Comparison of ENCODE assay signal across 1 cellular context in the genomic region with DNA sequence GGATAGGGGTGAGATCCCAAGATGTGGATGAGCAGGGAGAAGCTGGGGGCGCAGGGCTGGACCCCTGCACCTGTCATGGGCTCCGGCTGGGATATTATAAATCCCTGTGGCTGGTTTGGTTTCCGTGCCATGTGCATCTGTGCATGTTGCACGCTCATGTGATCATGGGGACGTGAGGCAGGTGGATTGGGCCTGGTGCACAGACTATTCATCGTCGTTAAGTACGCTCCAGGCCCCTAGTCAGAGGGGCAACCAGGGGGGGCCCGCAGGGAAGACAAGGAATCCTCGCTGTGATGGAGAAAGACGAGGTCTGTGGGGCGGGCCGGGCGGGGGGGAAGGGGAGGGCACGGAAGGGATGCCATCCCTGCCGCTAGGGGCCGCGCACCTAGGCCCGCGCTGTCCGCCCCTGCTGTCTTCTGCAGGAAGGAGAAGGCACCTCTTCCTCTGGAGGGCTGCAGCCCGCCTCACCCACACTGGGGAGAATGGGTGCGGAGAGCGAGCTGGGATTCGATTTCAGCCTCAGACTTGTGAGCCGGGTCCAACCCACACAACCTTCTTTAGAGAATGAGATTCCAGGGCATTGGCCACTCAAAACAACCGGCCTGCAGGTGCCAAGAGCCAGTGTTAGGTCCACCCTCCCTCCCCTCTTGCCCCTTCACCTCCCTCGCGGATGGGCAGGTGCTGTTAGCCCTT.
TF ChIP-seq lines count a peak whose summit lies in the region.

No MANE protein-coding gene starts in this region.

TF ChIP-seq in A549, 52 proteins besides CTCF, POLR2A, EP300 and RAD21 (continued from another document):
- TF ChIP-seq, protein P1, sequence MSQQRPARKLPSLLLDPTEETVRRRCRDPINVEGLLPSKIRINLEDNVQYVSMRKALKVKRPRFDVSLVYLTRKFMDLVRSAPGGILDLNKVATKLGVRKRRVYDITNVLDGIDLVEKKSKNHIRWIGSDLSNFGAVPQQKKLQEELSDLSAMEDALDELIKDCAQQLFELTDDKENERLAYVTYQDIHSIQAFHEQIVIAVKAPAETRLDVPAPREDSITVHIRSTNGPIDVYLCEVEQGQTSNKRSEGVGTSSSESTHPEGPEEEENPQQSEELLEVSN (IDR thresholded peaks at IDR 0.05; ENCODE audit: borderline replicate concordance, low read depth) = no peak
- TF ChIP-seq CBX2 (IDR thresholded peaks at IDR 0.05; ENCODE audit: borderline replicate concordance, low read depth) = no peak
- TF ChIP-seq GATA3 (IDR thresholded peaks at IDR 0.05; ENCODE audit: borderline replicate concordance) = no peak
- TF ChIP-seq, protein P2, sequence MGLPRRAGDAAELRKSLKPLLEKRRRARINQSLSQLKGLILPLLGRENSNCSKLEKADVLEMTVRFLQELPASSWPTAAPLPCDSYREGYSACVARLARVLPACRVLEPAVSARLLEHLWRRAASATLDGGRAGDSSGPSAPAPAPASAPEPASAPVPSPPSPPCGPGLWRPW (IDR thresholded peaks at IDR 0.05) = no peak
- TF ChIP-seq EHMT2 (IDR thresholded peaks at IDR 0.05; ENCODE audit: low read depth) = no peak
- TF ChIP-seq, protein P3, sequence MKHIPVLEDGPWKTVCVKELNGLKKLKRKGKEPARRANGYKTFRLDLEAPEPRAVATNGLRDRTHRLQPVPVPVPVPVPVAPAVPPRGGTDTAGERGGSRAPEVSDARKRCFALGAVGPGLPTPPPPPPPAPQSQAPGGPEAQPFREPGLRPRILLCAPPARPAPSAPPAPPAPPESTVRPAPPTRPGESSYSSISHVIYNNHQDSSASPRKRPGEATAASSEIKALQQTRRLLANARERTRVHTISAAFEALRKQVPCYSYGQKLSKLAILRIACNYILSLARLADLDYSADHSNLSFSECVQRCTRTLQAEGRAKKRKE (CRISPR knock-in tag; IDR thresholded peaks at IDR 0.05; ENCODE audit: low read depth) = no peak
- no peak for TF ChIP-seq CEBPB (IDR thresholded peaks at IDR 0.05)
- no peak for TF ChIP-seq RCOR1 (IDR thresholded peaks at IDR 0.05; ENCODE audit: low read depth, low read length)
- TF ChIP-seq PHF8 (IDR thresholded peaks at IDR 0.05; ENCODE audit: borderline replicate concordance, low read depth) = no peak
- no peak for TF ChIP-seq JUN (IDR thresholded peaks at IDR 0.05)
- no peak for TF ChIP-seq NR3C1 (IDR thresholded peaks at IDR 0.05)
- TF ChIP-seq, protein P4, sequence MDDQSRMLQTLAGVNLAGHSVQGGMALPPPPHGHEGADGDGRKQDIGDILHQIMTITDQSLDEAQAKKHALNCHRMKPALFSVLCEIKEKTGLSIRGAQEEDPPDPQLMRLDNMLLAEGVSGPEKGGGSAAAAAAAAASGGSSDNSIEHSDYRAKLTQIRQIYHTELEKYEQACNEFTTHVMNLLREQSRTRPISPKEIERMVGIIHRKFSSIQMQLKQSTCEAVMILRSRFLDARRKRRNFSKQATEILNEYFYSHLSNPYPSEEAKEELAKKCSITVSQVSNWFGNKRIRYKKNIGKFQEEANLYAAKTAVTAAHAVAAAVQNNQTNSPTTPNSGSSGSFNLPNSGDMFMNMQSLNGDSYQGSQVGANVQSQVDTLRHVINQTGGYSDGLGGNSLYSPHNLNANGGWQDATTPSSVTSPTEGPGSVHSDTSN (IDR thresholded peaks at IDR 0.05) = no peak
